ENCODE assay signal across 10 cellular contexts in the genomic region with DNA sequence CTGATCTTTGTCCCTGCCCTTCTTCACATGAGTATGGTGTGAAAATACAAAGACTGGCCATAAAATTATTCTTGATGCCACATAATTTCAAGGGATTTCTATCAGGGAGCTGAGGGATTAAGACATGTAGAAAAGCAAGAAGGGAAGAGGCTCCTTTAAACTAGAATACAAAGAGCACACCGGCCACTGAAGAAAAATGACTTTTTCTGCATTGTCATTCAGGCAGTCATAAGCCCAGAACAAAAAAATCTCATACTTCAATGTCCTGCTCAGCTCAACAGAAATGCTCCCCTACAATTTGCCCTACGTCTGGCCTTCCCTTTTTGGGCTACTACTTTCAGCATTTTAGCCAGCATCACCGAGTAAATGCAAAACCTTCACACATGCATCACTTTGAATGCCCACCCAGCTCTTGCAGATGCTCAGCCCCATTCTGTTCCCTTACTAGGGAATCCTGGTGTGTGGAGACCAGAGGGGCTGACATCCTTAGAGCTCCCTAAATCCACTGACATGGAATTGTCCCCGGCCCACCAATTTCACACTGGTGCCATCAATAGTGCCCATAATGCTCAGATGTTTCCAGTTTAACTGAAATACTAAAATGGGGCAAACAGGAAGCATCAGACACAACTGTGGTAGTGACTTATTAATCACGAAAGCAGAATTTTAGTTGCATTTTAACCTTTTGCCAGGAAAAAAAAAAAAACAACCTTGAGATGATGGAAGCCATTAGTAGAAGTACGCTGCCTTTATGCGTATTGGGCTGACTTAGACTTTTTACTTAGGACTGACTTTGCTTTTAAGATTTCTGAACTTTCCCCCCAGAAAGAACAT. TPM values are rescaled to one million over a fixed set of nuclear protein-coding genes. Genes with fewer than 3 reads are reported as not detected.
DNase-seq lines count a peak whose midpoint lies in the region; ATAC-seq and TF ChIP-seq lines count a peak whose summit lies in the region.
"Had no signal": no experiment of that assay in that cellular context is flagged by ENCODE, and none has a peak within 500 bp of the region (broad histone marks: within the 10 kb centered on the region; RNA-seq: fewer than 3 reads in every experiment).

No MANE protein-coding gene starts in this region.

- intact Hi-C loops in activated T-helper 2 cell treated with anti-CD3 and anti-CD28 coated beads, Interferon-gamma antibody, Interleukin-2, Interleukin-4, amounts not matched to agents 10 μg/mL and 5 μg/mL and 100 μg/mL, durations not matched to agents 14 hours and 24 hours and 36 hours (cut with micrococcal nuclease), result loop anchor here (2.0 to 10.0 kb wide), 5 partner anchors 43 to 881 kb away; partner anchors contain the start of genes HEXIM1 and KANSL1
- intact Hi-C loops in testis (cut with DNase I; ENCODE audit: low total_unique reads), result no loop called here

- peak overlapping the region; percentile 90 for H3K27ac Mint-ChIP-seq in activated CD8-positive, alpha-beta memory T cell treated with anti-CD3 and anti-CD28 coated beads, Interleukin-2, amount 10 ng/mL, durations not matched to agents 7 days and 5 days
- H3K27ac Mint-ChIP-seq in activated T-helper 2 cell treated with anti-CD3 and anti-CD28 coated beads, Interferon-gamma antibody, Interleukin-2, Interleukin-4, amounts not matched to agents 10 μg/mL and 5 μg/mL and 100 μg/mL, durations not matched to agents 14 hours and 24 hours and 36 hours, result peak overlapping the region; percentile 99

- TF ChIP-seq CTCF in liver (IDR thresholded peaks at IDR 0.05; ENCODE audit: low read depth, low read length, missing input control) (no peak), testis (IDR thresholded peaks at IDR 0.05) (no peak)

- H3K9me3 ChIP-seq in liver (ENCODE audit: control insufficient read depth in 4 of 4, low read length in 3 of 4) (no peaks in the 10 kb centered on the region), testis (no peaks in the 10 kb centered on the region)

- no peak for ATAC-seq in activated CD8-positive, alpha-beta memory T cell treated with anti-CD3 and anti-CD28 coated beads, Interleukin-2, amount 10 ng/mL, durations not matched to agents 7 days and 5 days
- no peak for ATAC-seq in GM19324 (IDR thresholded peaks at IDR 0.05; ENCODE audit: low FRiP score, unreplicated experiment)

- H3K36me3 Mint-ChIP-seq in activated CD8-positive, alpha-beta memory T cell treated with anti-CD3 and anti-CD28 coated beads, Interleukin-2, amount 10 ng/mL, durations not matched to agents 7 days and 5 days, result peaks cover 51% of the 10 kb centered on the region
- H3K36me3 Mint-ChIP-seq in activated T-helper 2 cell treated with anti-CD3 and anti-CD28 coated beads, Interferon-gamma antibody, Interleukin-2, Interleukin-4, amounts not matched to agents 10 μg/mL and 5 μg/mL and 100 μg/mL, durations not matched to agents 14 hours and 24 hours and 36 hours (ENCODE audit: low read depth), result peaks cover 67% of the 10 kb centered on the region

- CTCF ChIA-PET in activated CD8-positive, alpha-beta memory T cell treated with anti-CD3 and anti-CD28 coated beads, Interleukin-2, amount 10 ng/mL, durations not matched to agents 7 days and 5 days (lab: Charles Lee), result interaction anchor here (0.7 to 17.0 kb wide), 12 partner anchors 10 to 179 kb away, joined by 3 to 144 read pairs (median 4); partner anchors contain the start of genes ACBD4 and HEXIM2

- no peak for TF ChIP-seq POLR2A in testis (IDR thresholded peaks at IDR 0.05)

- peaks cover 67% of the 10 kb centered on the region for H3K4me1 Mint-ChIP-seq in activated CD8-positive, alpha-beta memory T cell treated with anti-CD3 and anti-CD28 coated beads, Interleukin-2, amount 10 ng/mL, durations not matched to agents 7 days and 5 days
- H3K4me1 Mint-ChIP-seq in activated T-helper 2 cell treated with anti-CD3 and anti-CD28 coated beads, Interferon-gamma antibody, Interleukin-2, Interleukin-4, amounts not matched to agents 10 μg/mL and 5 μg/mL and 100 μg/mL, durations not matched to agents 14 hours and 24 hours and 36 hours (ENCODE audit: low read depth), result peaks cover 66% of the 10 kb centered on the region

- H3K4me3 Mint-ChIP-seq in activated CD8-positive, alpha-beta memory T cell treated with anti-CD3 and anti-CD28 coated beads, Interleukin-2, amount 10 ng/mL, durations not matched to agents 7 days and 5 days, result peak overlapping the region; percentile 97
- peak overlapping the region; percentile 99 for H3K4me3 Mint-ChIP-seq in activated T-helper 2 cell treated with anti-CD3 and anti-CD28 coated beads, Interferon-gamma antibody, Interleukin-2, Interleukin-4, amounts not matched to agents 10 μg/mL and 5 μg/mL and 100 μg/mL, durations not matched to agents 14 hours and 24 hours and 36 hours (ENCODE audit: low read depth)

- no peaks in the 10 kb centered on the region for H3K36me3 ChIP-seq in liver (ENCODE audit: control insufficient read depth in 4 of 4, insufficient read depth in 3 of 4, low read depth in 1 of 4, low read length in 3 of 4)
- no peaks in the 10 kb centered on the region for H3K36me3 ChIP-seq in testis (ENCODE audit: low read depth, missing control alignments)

- DNase-seq in activated CD8-positive, alpha-beta memory T cell treated with anti-CD3 and anti-CD28 coated beads, Interleukin-2, amount 10 ng/mL, durations not matched to agents 7 days and 5 days, result no peak
- DNase-seq in activated CD8-positive, alpha-beta memory T cell treated with anti-CD3 and anti-CD28 coated beads, Interleukin-2, amount 50 U/mL, for 48 hours, result no peak
- no peak for DNase-seq in activated T-helper 2 cell treated with anti-CD3 and anti-CD28 coated beads, Interferon-gamma antibody, Interleukin-2, Interleukin-4, amounts not matched to agents 10 μg/mL and 5 μg/mL and 100 μg/mL, durations not matched to agents 14 hours and 24 hours and 36 hours (ENCODE audit: low spot score)
- DNase-seq in testis (no peak), middle frontal gyrus (ENCODE audit: extremely low spot score, low spot score) (no peak), kidney glomerular epithelial cell (lab: John Stamatoyannopoulos, UW) (no peak)
- DNase-seq: activated CD4-positive, CD25-positive, alpha-beta regulatory T cell treated with anti-CD3 and anti-CD28 coated beads, Interleukin-2, amount 50 U/mL, for 72 hours; NCI-H1092 treated with DMSO at 0.1 percent for 48 hours had no signal

- no peak for TF ChIP-seq RAD21 in liver (IDR thresholded peaks at IDR 0.05)

- H3K4me1 ChIP-seq in liver (ENCODE audit: control insufficient read depth in 4 of 4, insufficient read depth in 4 of 4, low read length in 3 of 4) (peaks cover 22 to 75% (median 57%) of the 10 kb centered on the region in 4 donors), testis (peaks cover 52% of the 10 kb centered on the region)

- H3K27ac ChIP-seq in liver (ENCODE audit: low read depth in 1 of 2, low read length in 2 of 2) (peak overlapping the region; percentile 88 to 92), testis (peak overlapping the region; percentile 27 to 82)

- peak overlapping the region; percentile 43 to 87 for H3K9ac ChIP-seq in liver (ENCODE audit: low read depth in 1 of 2, low read length in 2 of 2)

- H3K4me3 ChIP-seq in liver (ENCODE audit: low read depth in 1 of 3, low read length in 3 of 3), result peak overlapping the region; percentile 27 to 76 (median 53)
- H3K4me3 ChIP-seq in testis, result no peak overlapping the region

- H3K9me3 Mint-ChIP-seq in activated CD8-positive, alpha-beta memory T cell treated with anti-CD3 and anti-CD28 coated beads, Interleukin-2, amount 10 ng/mL, durations not matched to agents 7 days and 5 days (ENCODE audit: low read depth), result no peaks in the 10 kb centered on the region
- no peaks in the 10 kb centered on the region for H3K9me3 Mint-ChIP-seq in activated T-helper 2 cell treated with anti-CD3 and anti-CD28 coated beads, Interferon-gamma antibody, Interleukin-2, Interleukin-4, amounts not matched to agents 10 μg/mL and 5 μg/mL and 100 μg/mL, durations not matched to agents 14 hours and 24 hours and 36 hours

- H3K27me3 ChIP-seq in liver (ENCODE audit: control insufficient read depth in 4 of 4, insufficient read depth in 4 of 4, low read length in 3 of 4) (no peaks in the 10 kb centered on the region), testis (no peaks in the 10 kb centered on the region)

- WGBS in liver, result 50% methylated on average over 7 of the region's 7 CpGs
- WGBS in testis, 2 donors, result 77 to 80% methylated on average over 7 of the region's 7 CpGs

- H3K27me3 Mint-ChIP-seq in activated CD8-positive, alpha-beta memory T cell treated with anti-CD3 and anti-CD28 coated beads, Interleukin-2, amount 10 ng/mL, durations not matched to agents 7 days and 5 days, result no peaks in the 10 kb centered on the region
- peaks cover 1% of the 10 kb centered on the region for H3K27me3 Mint-ChIP-seq in activated T-helper 2 cell treated with anti-CD3 and anti-CD28 coated beads, Interferon-gamma antibody, Interleukin-2, Interleukin-4, amounts not matched to agents 10 μg/mL and 5 μg/mL and 100 μg/mL, durations not matched to agents 14 hours and 24 hours and 36 hours (ENCODE audit: low read depth)

TF ChIP-seq in liver, 16 proteins besides CTCF, POLR2A, EP300 and RAD21:
- TF ChIP-seq HNF4G (IDR thresholded peaks at IDR 0.05) (no peak), YY1 (IDR thresholded peaks at IDR 0.05) (peak; percentile 61), HNF4A (conservative IDR thresholded peaks at IDR 0.05) (no peak), NR2F2 (IDR thresholded peaks at IDR 0.05) (no peak)

RNA-seq across cellular contexts. Expression of gene MAP3K14, which starts 2.7 kb away (rescaled TPM):
- 10 to 100 TPM; 39.3 to 43.0 TPM for total RNA-seq in activated CD8-positive, alpha-beta memory T cell treated with anti-CD3 and anti-CD28 coated beads, Interleukin-2, amount 10 ng/mL, durations not matched to agents 7 days and 5 days
- total RNA-seq in activated T-helper 2 cell treated with anti-CD3 and anti-CD28 coated beads, Interferon-gamma antibody, Interleukin-2, Interleukin-4, amounts not matched to agents 10 μg/mL and 5 μg/mL and 100 μg/mL, durations not matched to agents 14 hours and 24 hours and 36 hours, result 45.6 and 49.5 TPM in 2 replicates
- total RNA-seq in liver, result 1 to 10 TPM; 1.2 to 7.8 TPM
- 1 to 10 TPM; 2.2 to 6.1 TPM for polyA plus RNA-seq in liver
- 10 to 100 TPM; 12.4 to 14.6 TPM for total RNA-seq in testis
- polyA plus RNA-seq in testis (ENCODE audit: insufficient read depth, low read depth, low replicate concordance), result 24.9 TPM

RNA-seq across cellular contexts. Expression of gene SPATA32, which starts 52.2 kb away (rescaled TPM):
- under 1 TPM; 0.23 to 0.49 TPM for total RNA-seq in activated CD8-positive, alpha-beta memory T cell treated with anti-CD3 and anti-CD28 coated beads, Interleukin-2, amount 10 ng/mL, durations not matched to agents 7 days and 5 days
- 0.37 and 0.67 TPM in 2 replicates for total RNA-seq in activated T-helper 2 cell treated with anti-CD3 and anti-CD28 coated beads, Interferon-gamma antibody, Interleukin-2, Interleukin-4, amounts not matched to agents 10 μg/mL and 5 μg/mL and 100 μg/mL, durations not matched to agents 14 hours and 24 hours and 36 hours
- total RNA-seq in liver (not detected), testis (10 to 100 TPM; 15.5 to 47.4 TPM)
- polyA plus RNA-seq in liver (not detected), testis (ENCODE audit: insufficient read depth, low read depth, low replicate concordance) (72.0 TPM)

Comparison
In these comparisons a context has a peak if more than half of its experiments do, and no peak if none do; other contexts are left out.
1. H3K4me3 ChIP-seq: peak in liver (3 of 3); none in testis (0 of 2).